In the genomic region with DNA sequence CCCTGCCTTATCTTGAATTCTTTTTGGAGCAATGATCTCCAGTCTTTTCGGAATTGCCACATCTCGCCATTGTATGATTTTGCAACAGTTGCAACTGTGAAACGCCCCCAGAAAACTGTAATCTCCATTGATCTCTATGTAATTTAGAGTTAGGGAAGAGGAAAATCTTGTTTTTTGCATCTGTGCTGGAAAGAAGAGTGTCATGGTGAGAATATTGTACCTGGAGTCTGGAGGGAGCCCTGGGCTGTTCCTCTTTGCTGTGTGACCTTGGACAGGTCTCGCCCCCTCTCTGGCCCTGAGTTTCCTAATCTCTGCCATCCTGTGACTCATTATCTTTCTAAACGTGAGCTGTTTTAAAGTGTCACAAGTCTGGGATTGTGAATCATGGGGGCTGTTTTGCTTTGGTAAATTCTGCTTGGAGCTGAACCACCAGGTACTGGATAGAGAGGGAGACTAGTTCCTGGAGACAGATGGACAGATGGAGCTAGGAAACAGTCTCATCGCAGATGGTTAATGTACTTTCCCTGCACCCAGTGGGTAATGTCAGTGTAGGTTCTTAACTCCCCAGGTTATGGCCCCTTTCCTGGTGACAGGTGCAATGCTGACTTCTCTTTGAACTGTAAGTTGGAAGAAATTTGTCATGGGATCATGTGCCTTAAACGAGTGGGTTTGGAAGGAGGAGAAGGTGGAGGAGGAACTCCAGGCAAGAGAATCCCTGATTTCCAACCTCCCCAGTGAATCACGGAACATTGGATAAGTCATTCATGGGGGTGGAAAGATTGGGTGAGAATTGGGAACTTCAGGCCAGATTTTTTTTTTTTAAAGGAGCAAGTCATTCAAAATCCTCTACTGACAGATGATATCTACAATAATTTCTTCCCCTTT, we compare ENCODE assay signal across 12 cellular contexts. TPM values are rescaled to one million over a fixed set of nuclear protein-coding genes. Genes with fewer than 3 reads are reported as not detected.
DNase-seq lines count a peak whose midpoint lies in the region; ATAC-seq and TF ChIP-seq lines count a peak whose summit lies in the region.
"Had no signal": no experiment of that assay in that cellular context is flagged by ENCODE, and none has a peak within 500 bp of the region (broad histone marks: within the 10 kb centered on the region; RNA-seq: fewer than 3 reads in every experiment).

No MANE protein-coding gene starts in this region.

- H3K4me3 Mint-ChIP-seq in stimulated activated memory B cell treated with anti-CD40 and anti-IgM and Interleukin-4, amounts not matched to agents 10 μg/mL and 1 μg/mL and 100 μg/mL, for 72 hours, result no peak overlapping the region
- H3K4me3 Mint-ChIP-seq: naive thymus-derived CD8-positive, alpha-beta T cell; stimulated activated naive CD8-positive, alpha-beta T cell treated with anti-CD3 and anti-CD28 coated beads, Interleukin-15, Interleukin-2, amounts not matched to agents 100 ng/mL and 50 ng/mL, for 24 hours had no signal

- H2AFZ ChIP-seq in PC-9, result no peak overlapping the region

- peaks cover 16% of the 10 kb centered on the region; the same call in 1 of the 2 replicates for H3F3A ChIP-seq in PC-9 (ENCODE audit: insufficient read depth, low read depth)

- intact Hi-C loops in PC-9 (cut with micrococcal nuclease; ENCODE audit: unreplicated experiment), result loop anchor here (5.0 to 10.0 kb wide), 3 partner anchors 63 to 255 kb away; partner anchors contain the start of genes HMGXB3 and TIGD6

- no peaks in the 10 kb centered on the region for H3K9me3 ChIP-seq in PC-9 (ENCODE audit: insufficient read depth, low read depth)

- H3K9me3 Mint-ChIP-seq in stimulated activated memory B cell treated with anti-CD40 and anti-IgM and Interleukin-4, amounts not matched to agents 10 μg/mL and 1 μg/mL and 100 μg/mL, for 72 hours, result no peaks in the 10 kb centered on the region
- H3K9me3 Mint-ChIP-seq: naive thymus-derived CD8-positive, alpha-beta T cell; stimulated activated naive CD8-positive, alpha-beta T cell treated with anti-CD3 and anti-CD28 coated beads, Interleukin-15, Interleukin-2, amounts not matched to agents 100 ng/mL and 50 ng/mL, for 24 hours had no signal

- H3K27ac Mint-ChIP-seq in stimulated activated memory B cell treated with anti-CD40 and anti-IgM and Interleukin-4, amounts not matched to agents 10 μg/mL and 1 μg/mL and 100 μg/mL, for 72 hours, result peak overlapping the region; percentile 4
- H3K27ac Mint-ChIP-seq: stimulated activated naive CD8-positive, alpha-beta T cell treated with anti-CD3 and anti-CD28 coated beads, Interleukin-15, Interleukin-2, amounts not matched to agents 100 ng/mL and 50 ng/mL, for 24 hours had no signal

- H3K27me3 ChIP-seq in PC-9 (ENCODE audit: insufficient read depth, low read depth), result no peaks in the 10 kb centered on the region

- no peaks in the 10 kb centered on the region for H3K36me3 ChIP-seq in PC-9 (ENCODE audit: low read depth)

- POLR2A ChIA-PET in PC-9 (lab: Charles Lee; ENCODE audit: unreplicated experiment), result no interaction called here

- H3K4me3 ChIP-seq in PC-9 (no peak overlapping the region), foreskin fibroblast (ENCODE audit: low read depth in 1 of 2, low read length in 2 of 2) (no peak overlapping the region)

- BruUV-seq in PC-9 (replicated peaks; lab: Mats Ljungman, UMichigan), result no TSS peak

- no peaks in the 10 kb centered on the region for H3K27me3 Mint-ChIP-seq in stimulated activated memory B cell treated with anti-CD40 and anti-IgM and Interleukin-4, amounts not matched to agents 10 μg/mL and 1 μg/mL and 100 μg/mL, for 72 hours
- H3K27me3 Mint-ChIP-seq: naive thymus-derived CD8-positive, alpha-beta T cell; stimulated activated naive CD8-positive, alpha-beta T cell treated with anti-CD3 and anti-CD28 coated beads, Interleukin-15, Interleukin-2, amounts not matched to agents 100 ng/mL and 50 ng/mL, for 24 hours had no signal

- DNase-seq in SKM-1 treated with dmso at 0.1 percent for 144 hours (lab: John Stamatoyannopoulos, UW; ENCODE audit: unreplicated experiment), result peak; percentile 40
- no peak for DNase-seq in SKM-1 (lab: John Stamatoyannopoulos, UW; ENCODE audit: unreplicated experiment)
- peak in 1 of 2 experiments; percentile 48 for DNase-seq in PC-9
- DNase-seq in foreskin fibroblast, result peak; percentile 28 to 59
- DNase-seq in mesenteric fat pad (ENCODE audit: low spot score), result no peak
- DNase-seq in globus pallidus (ENCODE audit: low spot score), result no peak
- DNase-seq: naive thymus-derived CD8-positive, alpha-beta T cell; NCI-H1092; NK-92 treated with Interleukin-12 subunit alpha and Interleukin-12 subunit beta, amount 100 ng/mL, for 24 hours had no signal

- H3K4me2 ChIP-seq in PC-9, result peak overlapping the region; percentile 26

- ATAC-seq in stimulated activated memory B cell treated with anti-CD40 and anti-IgM and Interleukin-4, amounts not matched to agents 10 μg/mL and 1 μg/mL and 100 μg/mL, for 72 hours, result no peak
- ATAC-seq in GM21526 (IDR thresholded peaks at IDR 0.05; ENCODE audit: low FRiP score, unreplicated experiment), result no peak
- ATAC-seq: naive thymus-derived CD8-positive, alpha-beta T cell had no signal

- CTCF ChIA-PET in PC-9 (lab: Charles Lee), result no interaction called here

- H3K4me1 Mint-ChIP-seq in stimulated activated memory B cell treated with anti-CD40 and anti-IgM and Interleukin-4, amounts not matched to agents 10 μg/mL and 1 μg/mL and 100 μg/mL, for 72 hours, result peaks cover 66% of the 10 kb centered on the region

- peaks cover 59% of the 10 kb centered on the region for H3K4me1 ChIP-seq in PC-9 (replicated peaks; ENCODE audit: insufficient read depth)

- TF ChIP-seq CTCF in PC-9 (conservative IDR thresholded peaks at IDR 0.05) (no peak), foreskin fibroblast (IDR thresholded peaks at IDR 0.05; ENCODE audit: low read depth, low read length) (no peak)

- no peaks in the 10 kb centered on the region for H4K20me1 ChIP-seq in PC-9 (ENCODE audit: insufficient read depth)

- no peaks in the 10 kb centered on the region; the same call in 1 of the 2 replicates for H3K79me2 ChIP-seq in PC-9 (ENCODE audit: low read depth)

- H3K36me3 Mint-ChIP-seq in stimulated activated memory B cell treated with anti-CD40 and anti-IgM and Interleukin-4, amounts not matched to agents 10 μg/mL and 1 μg/mL and 100 μg/mL, for 72 hours, result no peaks in the 10 kb centered on the region
- H3K36me3 Mint-ChIP-seq: naive thymus-derived CD8-positive, alpha-beta T cell had no signal

- H3K9me2 ChIP-seq in PC-9 (ENCODE audit: insufficient read depth), result no peaks in the 10 kb centered on the region

- peak overlapping the region; percentile 24 for H3K27ac ChIP-seq in PC-9

RNA-seq across cellular contexts. Expression of gene PPARGC1B, which starts 19.6 kb away (rescaled TPM):
- total RNA-seq in PC-9 (2021) (3.2 and 3.4 TPM in 2 replicates), mesenteric fat pad (11.5 TPM)

Comparison
In these comparisons a context has a peak if more than half of its experiments do, and no peak if none do; other contexts are left out.
1. DNase-seq: peak in SKM-1 treated with dmso at 0.1 percent for 144 hours (single experiment) and foreskin fibroblast (2 of 2); none in SKM-1 (single experiment), mesenteric fat pad (single experiment) and globus pallidus (single experiment).